ENCODE assay signal across 1 cellular context in the genomic region with DNA sequence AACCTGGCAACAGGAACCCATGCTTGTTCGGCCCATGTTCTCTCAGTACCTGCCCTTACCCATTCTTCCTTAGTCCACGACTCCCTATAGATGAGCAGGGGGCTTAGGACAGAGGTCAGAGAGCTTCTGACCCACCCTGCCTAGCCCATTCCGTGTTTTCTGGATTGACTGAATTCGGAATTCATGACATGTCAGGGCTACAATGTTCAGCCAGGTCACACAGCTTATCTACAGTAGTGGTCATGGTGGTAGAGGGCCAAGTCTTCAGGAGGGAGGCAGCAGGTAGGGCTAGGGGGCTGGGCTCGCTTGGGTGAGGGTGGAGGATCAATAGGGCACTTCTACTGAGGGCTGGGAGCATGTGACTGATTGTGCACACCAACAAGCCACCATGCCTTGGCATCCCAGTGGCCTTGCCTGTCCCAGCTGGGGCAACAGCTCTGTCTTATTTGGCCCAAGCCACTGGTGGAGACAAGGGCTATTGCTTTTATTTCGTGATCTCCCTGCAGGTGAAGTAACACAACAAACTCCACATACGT.
TF ChIP-seq lines count a peak whose summit lies in the region.

No MANE protein-coding gene starts in this region.

TF ChIP-seq in H1, 55 proteins besides CTCF, POLR2A, EP300 and RAD21:
- TF ChIP-seq TBP (IDR thresholded peaks at IDR 0.05; ENCODE audit: low read depth, low read length) (no peak), RNF2 (IDR thresholded peaks at IDR 0.05; ENCODE audit: borderline replicate concordance, low read depth, low read length, missing control alignments, poor library complexity, severe bottlenecking) (no peak), KDM1A (IDR thresholded peaks at IDR 0.05; ENCODE audit: borderline replicate concordance, low read length) (no peak), CREB1 (IDR thresholded peaks at IDR 0.05) (no peak), BRCA1 (IDR thresholded peaks at IDR 0.05; ENCODE audit: low read depth, low read length) (no peak), NRF1 (IDR thresholded peaks at IDR 0.05; ENCODE audit: low read depth, low read length) (no peak), YY1 (IDR thresholded peaks at IDR 0.05; ENCODE audit: low read depth, low read length) (no peak), BCL11A (IDR thresholded peaks at IDR 0.05; ENCODE audit: low read depth in 2 of 2, low read length in 2 of 2) (no peak), JUND (IDR thresholded peaks at IDR 0.05; ENCODE audit: low read length) (no peak), BACH1 (IDR thresholded peaks at IDR 0.05; ENCODE audit: low read length) (no peak), TAF1 (IDR thresholded peaks at IDR 0.05; ENCODE audit: low read depth, low read length) (no peak), SAP30 (IDR thresholded peaks at IDR 0.05; ENCODE audit: insufficient read depth, insufficient replicate concordance, low read length) (no peak), GABPA (IDR thresholded peaks at IDR 0.05; ENCODE audit: borderline replicate concordance, insufficient read depth, low read length) (no peak), SRF (IDR thresholded peaks at IDR 0.05; ENCODE audit: low read depth, low read length) (no peak), CBX5 (IDR thresholded peaks at IDR 0.05; ENCODE audit: low read depth, low read length) (no peak), TEAD4 (IDR thresholded peaks at IDR 0.05; ENCODE audit: low read depth, low read length) (no peak)
- TF ChIP-seq, protein P1, sequence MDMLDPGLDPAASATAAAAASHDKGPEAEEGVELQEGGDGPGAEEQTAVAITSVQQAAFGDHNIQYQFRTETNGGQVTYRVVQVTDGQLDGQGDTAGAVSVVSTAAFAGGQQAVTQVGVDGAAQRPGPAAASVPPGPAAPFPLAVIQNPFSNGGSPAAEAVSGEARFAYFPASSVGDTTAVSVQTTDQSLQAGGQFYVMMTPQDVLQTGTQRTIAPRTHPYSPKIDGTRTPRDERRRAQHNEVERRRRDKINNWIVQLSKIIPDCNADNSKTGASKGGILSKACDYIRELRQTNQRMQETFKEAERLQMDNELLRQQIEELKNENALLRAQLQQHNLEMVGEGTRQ (IDR thresholded peaks at IDR 0.05; ENCODE audit: low read length): no peak
- TF ChIP-seq, protein P2, sequence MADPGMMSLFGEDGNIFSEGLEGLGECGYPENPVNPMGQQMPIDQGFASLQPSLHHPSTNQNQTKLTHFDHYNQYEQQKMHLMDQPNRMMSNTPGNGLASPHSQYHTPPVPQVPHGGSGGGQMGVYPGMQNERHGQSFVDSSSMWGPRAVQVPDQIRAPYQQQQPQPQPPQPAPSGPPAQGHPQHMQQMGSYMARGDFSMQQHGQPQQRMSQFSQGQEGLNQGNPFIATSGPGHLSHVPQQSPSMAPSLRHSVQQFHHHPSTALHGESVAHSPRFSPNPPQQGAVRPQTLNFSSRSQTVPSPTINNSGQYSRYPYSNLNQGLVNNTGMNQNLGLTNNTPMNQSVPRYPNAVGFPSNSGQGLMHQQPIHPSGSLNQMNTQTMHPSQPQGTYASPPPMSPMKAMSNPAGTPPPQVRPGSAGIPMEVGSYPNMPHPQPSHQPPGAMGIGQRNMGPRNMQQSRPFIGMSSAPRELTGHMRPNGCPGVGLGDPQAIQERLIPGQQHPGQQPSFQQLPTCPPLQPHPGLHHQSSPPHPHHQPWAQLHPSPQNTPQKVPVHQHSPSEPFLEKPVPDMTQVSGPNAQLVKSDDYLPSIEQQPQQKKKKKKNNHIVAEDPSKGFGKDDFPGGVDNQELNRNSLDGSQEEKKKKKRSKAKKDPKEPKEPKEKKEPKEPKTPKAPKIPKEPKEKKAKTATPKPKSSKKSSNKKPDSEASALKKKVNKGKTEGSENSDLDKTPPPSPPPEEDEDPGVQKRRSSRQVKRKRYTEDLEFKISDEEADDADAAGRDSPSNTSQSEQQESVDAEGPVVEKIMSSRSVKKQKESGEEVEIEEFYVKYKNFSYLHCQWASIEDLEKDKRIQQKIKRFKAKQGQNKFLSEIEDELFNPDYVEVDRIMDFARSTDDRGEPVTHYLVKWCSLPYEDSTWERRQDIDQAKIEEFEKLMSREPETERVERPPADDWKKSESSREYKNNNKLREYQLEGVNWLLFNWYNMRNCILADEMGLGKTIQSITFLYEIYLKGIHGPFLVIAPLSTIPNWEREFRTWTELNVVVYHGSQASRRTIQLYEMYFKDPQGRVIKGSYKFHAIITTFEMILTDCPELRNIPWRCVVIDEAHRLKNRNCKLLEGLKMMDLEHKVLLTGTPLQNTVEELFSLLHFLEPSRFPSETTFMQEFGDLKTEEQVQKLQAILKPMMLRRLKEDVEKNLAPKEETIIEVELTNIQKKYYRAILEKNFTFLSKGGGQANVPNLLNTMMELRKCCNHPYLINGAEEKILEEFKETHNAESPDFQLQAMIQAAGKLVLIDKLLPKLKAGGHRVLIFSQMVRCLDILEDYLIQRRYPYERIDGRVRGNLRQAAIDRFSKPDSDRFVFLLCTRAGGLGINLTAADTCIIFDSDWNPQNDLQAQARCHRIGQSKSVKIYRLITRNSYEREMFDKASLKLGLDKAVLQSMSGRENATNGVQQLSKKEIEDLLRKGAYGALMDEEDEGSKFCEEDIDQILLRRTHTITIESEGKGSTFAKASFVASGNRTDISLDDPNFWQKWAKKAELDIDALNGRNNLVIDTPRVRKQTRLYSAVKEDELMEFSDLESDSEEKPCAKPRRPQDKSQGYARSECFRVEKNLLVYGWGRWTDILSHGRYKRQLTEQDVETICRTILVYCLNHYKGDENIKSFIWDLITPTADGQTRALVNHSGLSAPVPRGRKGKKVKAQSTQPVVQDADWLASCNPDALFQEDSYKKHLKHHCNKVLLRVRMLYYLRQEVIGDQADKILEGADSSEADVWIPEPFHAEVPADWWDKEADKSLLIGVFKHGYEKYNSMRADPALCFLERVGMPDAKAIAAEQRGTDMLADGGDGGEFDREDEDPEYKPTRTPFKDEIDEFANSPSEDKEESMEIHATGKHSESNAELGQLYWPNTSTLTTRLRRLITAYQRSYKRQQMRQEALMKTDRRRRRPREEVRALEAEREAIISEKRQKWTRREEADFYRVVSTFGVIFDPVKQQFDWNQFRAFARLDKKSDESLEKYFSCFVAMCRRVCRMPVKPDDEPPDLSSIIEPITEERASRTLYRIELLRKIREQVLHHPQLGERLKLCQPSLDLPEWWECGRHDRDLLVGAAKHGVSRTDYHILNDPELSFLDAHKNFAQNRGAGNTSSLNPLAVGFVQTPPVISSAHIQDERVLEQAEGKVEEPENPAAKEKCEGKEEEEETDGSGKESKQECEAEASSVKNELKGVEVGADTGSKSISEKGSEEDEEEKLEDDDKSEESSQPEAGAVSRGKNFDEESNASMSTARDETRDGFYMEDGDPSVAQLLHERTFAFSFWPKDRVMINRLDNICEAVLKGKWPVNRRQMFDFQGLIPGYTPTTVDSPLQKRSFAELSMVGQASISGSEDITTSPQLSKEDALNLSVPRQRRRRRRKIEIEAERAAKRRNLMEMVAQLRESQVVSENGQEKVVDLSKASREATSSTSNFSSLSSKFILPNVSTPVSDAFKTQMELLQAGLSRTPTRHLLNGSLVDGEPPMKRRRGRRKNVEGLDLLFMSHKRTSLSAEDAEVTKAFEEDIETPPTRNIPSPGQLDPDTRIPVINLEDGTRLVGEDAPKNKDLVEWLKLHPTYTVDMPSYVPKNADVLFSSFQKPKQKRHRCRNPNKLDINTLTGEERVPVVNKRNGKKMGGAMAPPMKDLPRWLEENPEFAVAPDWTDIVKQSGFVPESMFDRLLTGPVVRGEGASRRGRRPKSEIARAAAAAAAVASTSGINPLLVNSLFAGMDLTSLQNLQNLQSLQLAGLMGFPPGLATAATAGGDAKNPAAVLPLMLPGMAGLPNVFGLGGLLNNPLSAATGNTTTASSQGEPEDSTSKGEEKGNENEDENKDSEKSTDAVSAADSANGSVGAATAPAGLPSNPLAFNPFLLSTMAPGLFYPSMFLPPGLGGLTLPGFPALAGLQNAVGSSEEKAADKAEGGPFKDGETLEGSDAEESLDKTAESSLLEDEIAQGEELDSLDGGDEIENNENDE (IDR thresholded peaks at IDR 0.05; ENCODE audit: insufficient replicate concordance, low read length): no peak
- TF ChIP-seq, protein P3, sequence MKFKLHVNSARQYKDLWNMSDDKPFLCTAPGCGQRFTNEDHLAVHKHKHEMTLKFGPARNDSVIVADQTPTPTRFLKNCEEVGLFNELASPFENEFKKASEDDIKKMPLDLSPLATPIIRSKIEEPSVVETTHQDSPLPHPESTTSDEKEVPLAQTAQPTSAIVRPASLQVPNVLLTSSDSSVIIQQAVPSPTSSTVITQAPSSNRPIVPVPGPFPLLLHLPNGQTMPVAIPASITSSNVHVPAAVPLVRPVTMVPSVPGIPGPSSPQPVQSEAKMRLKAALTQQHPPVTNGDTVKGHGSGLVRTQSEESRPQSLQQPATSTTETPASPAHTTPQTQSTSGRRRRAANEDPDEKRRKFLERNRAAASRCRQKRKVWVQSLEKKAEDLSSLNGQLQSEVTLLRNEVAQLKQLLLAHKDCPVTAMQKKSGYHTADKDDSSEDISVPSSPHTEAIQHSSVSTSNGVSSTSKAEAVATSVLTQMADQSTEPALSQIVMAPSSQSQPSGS (IDR thresholded peaks at IDR 0.05; ENCODE audit: low read length): no peak
